ENCODE assay signal across 29 cellular contexts in genomic region chr17:5331506-5331905, GRCh38. TPM values are rescaled to one million over a fixed set of nuclear protein-coding genes. Genes with fewer than 3 reads are reported as not detected.
DNase-seq lines count a peak whose midpoint lies in the region; ATAC-seq and TF ChIP-seq lines count a peak whose summit lies in the region.
"Had no signal": no experiment of that assay in that cellular context is flagged by ENCODE, and none has a peak within 500 bp of the region (broad histone marks: within the 10 kb centered on the region; RNA-seq: fewer than 3 reads in every experiment).

No MANE protein-coding gene starts in this region.

- H3K27ac ChIP-seq in upper lobe of left lung = no peak overlapping the region
- H3K27ac ChIP-seq: coronary artery, gastroesophageal sphincter, hepatocyte, psoas muscle, thoracic aorta, uterus had no signal

- no peak for TF ChIP-seq EP300 in upper lobe of left lung (IDR thresholded peaks at IDR 0.05)

- 93 to 96% methylated on average over 4 of the region's 4 CpGs for WGBS in upper lobe of left lung, 2 donors

- H3K4me1 ChIP-seq in upper lobe of left lung = peaks cover 0 to 2% (median 0%) of the 10 kb centered on the region in 4 donors
- H3K4me1 ChIP-seq: BE2C, gastroesophageal sphincter, psoas muscle, uterus had no signal

- H3K9me3 ChIP-seq in T-helper 17 cell (ENCODE audit: control insufficient read depth, low read length, poor library complexity, severe bottlenecking) (no peaks in the 10 kb centered on the region), upper lobe of left lung (no peaks in the 10 kb centered on the region)
- H3K9me3 ChIP-seq: BE2C, gastroesophageal sphincter, psoas muscle, thoracic aorta, uterus had no signal

- TF ChIP-seq CTCF in upper lobe of left lung (IDR thresholded peaks at IDR 0.05) = no peak

- H3K36me3 Mint-ChIP-seq in activated naive CD4-positive, alpha-beta T cell treated with anti-CD3 and anti-CD28 coated beads, Interleukin-2, amount 50 U/mL, for 24 hours = peaks cover 11% of the 10 kb centered on the region
- H3K36me3 Mint-ChIP-seq in activated naive CD4-positive, alpha-beta T cell treated with anti-CD3 and anti-CD28 coated beads for 36 hours (ENCODE audit: low read depth) = peaks cover 16% of the 10 kb centered on the region
- peaks cover 5% of the 10 kb centered on the region for H3K36me3 Mint-ChIP-seq in T-helper 17 cell (ENCODE audit: low read depth)
- peaks cover 43% of the 10 kb centered on the region for H3K36me3 Mint-ChIP-seq in stimulated activated memory B cell treated with anti-CD40 and anti-IgM and Interleukin-4, amounts not matched to agents 10 μg/mL and 1 μg/mL and 100 μg/mL, for 72 hours

- peak overlapping the region; percentile 4 for H3K27ac Mint-ChIP-seq in activated naive CD4-positive, alpha-beta T cell treated with anti-CD3 and anti-CD28 coated beads, Interleukin-2, amount 50 U/mL, for 24 hours
- no peak overlapping the region for H3K27ac Mint-ChIP-seq in activated naive CD4-positive, alpha-beta T cell treated with anti-CD3 and anti-CD28 coated beads for 36 hours
- peak overlapping the region; percentile 49 for H3K27ac Mint-ChIP-seq in T-helper 17 cell
- peak overlapping the region; percentile 36 for H3K27ac Mint-ChIP-seq in stimulated activated memory B cell treated with anti-CD40 and anti-IgM and Interleukin-4, amounts not matched to agents 10 μg/mL and 1 μg/mL and 100 μg/mL, for 72 hours

- no peak for DNase-seq in activated naive CD4-positive, alpha-beta T cell treated with anti-CD3 and anti-CD28 coated beads for 36 hours
- DNase-seq in T-helper 17 cell = no peak
- DNase-seq in fibroblast of peridontal ligament (ENCODE audit: extremely low read depth) = peak; percentile 35
- no peak for DNase-seq in upper lobe of left lung
- no peak for DNase-seq in DMS 273 (lab: John Stamatoyannopoulos, UW; ENCODE audit: unreplicated experiment)
- no peak for DNase-seq in mucosa of gallbladder (ENCODE audit: low spot score)
- DNase-seq: 8988T; activated CD8-positive, alpha-beta memory T cell treated with anti-CD3 and anti-CD28 coated beads for 24 hours; activated gamma-delta T cell; activated T-cell treated with anti-CD3 and anti-CD28 coated beads, Interleukin-2, amount 50 U/mL, for 1 hour; BE2C; CD8-positive, alpha-beta memory T cell; effector memory CD8-positive, alpha-beta T cell; erythroblast; GDM1; left cardiac atrium; MV-4-11; NCI-H1436 treated with DMSO at 0.1 percent for 48 hours; NCI-H774; psoas muscle; RPMI8226; uterus had no signal

- no peak for TF ChIP-seq POLR2A in upper lobe of left lung (IDR thresholded peaks at IDR 0.05)

- H3K36me3 ChIP-seq in upper lobe of left lung = peaks cover 3 to 38% (median 16%) of the 10 kb centered on the region in 4 donors
- H3K36me3 ChIP-seq: BE2C, uterus had no signal

- H3K4me1 Mint-ChIP-seq in activated naive CD4-positive, alpha-beta T cell treated with anti-CD3 and anti-CD28 coated beads, Interleukin-2, amount 50 U/mL, for 24 hours = peaks cover 46% of the 10 kb centered on the region
- peaks cover 31% of the 10 kb centered on the region for H3K4me1 Mint-ChIP-seq in activated naive CD4-positive, alpha-beta T cell treated with anti-CD3 and anti-CD28 coated beads for 36 hours (ENCODE audit: low read depth)
- H3K4me1 Mint-ChIP-seq in T-helper 17 cell = peaks cover 30% of the 10 kb centered on the region
- peaks cover 41% of the 10 kb centered on the region for H3K4me1 Mint-ChIP-seq in stimulated activated memory B cell treated with anti-CD40 and anti-IgM and Interleukin-4, amounts not matched to agents 10 μg/mL and 1 μg/mL and 100 μg/mL, for 72 hours

- no peak overlapping the region for H3K4me3 Mint-ChIP-seq in activated naive CD4-positive, alpha-beta T cell treated with anti-CD3 and anti-CD28 coated beads, Interleukin-2, amount 50 U/mL, for 24 hours
- no peak overlapping the region for H3K4me3 Mint-ChIP-seq in activated naive CD4-positive, alpha-beta T cell treated with anti-CD3 and anti-CD28 coated beads for 36 hours
- no peak overlapping the region for H3K4me3 Mint-ChIP-seq in T-helper 17 cell
- H3K4me3 Mint-ChIP-seq in stimulated activated memory B cell treated with anti-CD40 and anti-IgM and Interleukin-4, amounts not matched to agents 10 μg/mL and 1 μg/mL and 100 μg/mL, for 72 hours = no peak overlapping the region
- H3K4me3 Mint-ChIP-seq: CD8-positive, alpha-beta memory T cell; effector memory CD8-positive, alpha-beta T cell; stimulated activated naive CD8-positive, alpha-beta T cell treated with anti-CD3 and anti-CD28 coated beads, Interleukin-15, Interleukin-2, amounts not matched to agents 100 ng/mL and 50 ng/mL, for 24 hours had no signal

- H3K27me3 ChIP-seq in upper lobe of left lung = no peaks in the 10 kb centered on the region
- H3K27me3 ChIP-seq: BE2C, gastroesophageal sphincter, hepatocyte, uterus had no signal

- H3K27me3 Mint-ChIP-seq in activated naive CD4-positive, alpha-beta T cell treated with anti-CD3 and anti-CD28 coated beads, Interleukin-2, amount 50 U/mL, for 24 hours = no peaks in the 10 kb centered on the region
- no peaks in the 10 kb centered on the region for H3K27me3 Mint-ChIP-seq in activated naive CD4-positive, alpha-beta T cell treated with anti-CD3 and anti-CD28 coated beads for 36 hours (ENCODE audit: low read depth)
- no peaks in the 10 kb centered on the region for H3K27me3 Mint-ChIP-seq in T-helper 17 cell
- H3K27me3 Mint-ChIP-seq in stimulated activated memory B cell treated with anti-CD40 and anti-IgM and Interleukin-4, amounts not matched to agents 10 μg/mL and 1 μg/mL and 100 μg/mL, for 72 hours = no peaks in the 10 kb centered on the region
- H3K27me3 Mint-ChIP-seq: CD8-positive, alpha-beta memory T cell; effector memory CD8-positive, alpha-beta T cell; stimulated activated naive CD8-positive, alpha-beta T cell treated with anti-CD3 and anti-CD28 coated beads, Interleukin-15, Interleukin-2, amounts not matched to agents 100 ng/mL and 50 ng/mL, for 24 hours had no signal

- H3K4me3 ChIP-seq in upper lobe of left lung = no peak overlapping the region
- H3K4me3 ChIP-seq: coronary artery, gastroesophageal sphincter, hepatocyte, psoas muscle, thoracic aorta, uterus had no signal

- no peaks in the 10 kb centered on the region for H3K9me3 Mint-ChIP-seq in activated naive CD4-positive, alpha-beta T cell treated with anti-CD3 and anti-CD28 coated beads, Interleukin-2, amount 50 U/mL, for 24 hours
- no peaks in the 10 kb centered on the region for H3K9me3 Mint-ChIP-seq in activated naive CD4-positive, alpha-beta T cell treated with anti-CD3 and anti-CD28 coated beads for 36 hours
- H3K9me3 Mint-ChIP-seq in stimulated activated memory B cell treated with anti-CD40 and anti-IgM and Interleukin-4, amounts not matched to agents 10 μg/mL and 1 μg/mL and 100 μg/mL, for 72 hours = no peaks in the 10 kb centered on the region
- H3K9me3 Mint-ChIP-seq: effector memory CD8-positive, alpha-beta T cell; stimulated activated naive CD8-positive, alpha-beta T cell treated with anti-CD3 and anti-CD28 coated beads, Interleukin-15, Interleukin-2, amounts not matched to agents 100 ng/mL and 50 ng/mL, for 24 hours had no signal

- CTCF ChIA-PET in activated naive CD4-positive, alpha-beta T cell treated with anti-CD3 and anti-CD28 coated beads for 36 hours (lab: Charles Lee) = interaction anchor here (1.3 kb wide), 1 partner anchor 12 kb away, joined by 3 read pairs; no protein-coding TSS in a partner anchor

- ATAC-seq in T-helper 17 cell (no peak), upper lobe of left lung (ENCODE audit: low FRiP score in 2 of 2) (no peak)
- ATAC-seq in stimulated activated memory B cell treated with anti-CD40 and anti-IgM and Interleukin-4, amounts not matched to agents 10 μg/mL and 1 μg/mL and 100 μg/mL, for 72 hours = no peak
- ATAC-seq: effector memory CD8-positive, alpha-beta T cell; gastroesophageal sphincter; left cardiac atrium; psoas muscle had no signal

- intact Hi-C loops in activated naive CD4-positive, alpha-beta T cell treated with anti-CD3 and anti-CD28 coated beads for 36 hours (cut with micrococcal nuclease) = no loop called here

RNA-seq across cellular contexts. Expression of gene RABEP1, which starts 49.4 kb away (rescaled TPM):
- total RNA-seq in activated naive CD4-positive, alpha-beta T cell treated with anti-CD3 and anti-CD28 coated beads for 36 hours = 10 to 100 TPM; 57.9 to 59.3 TPM
- total RNA-seq in T-helper 17 cell = 10 to 100 TPM; 33.2 to 33.6 TPM
- 10 to 100 TPM; 36.1 to 81.7 (median 39.6) TPM for total RNA-seq in upper lobe of left lung
- 35.9 TPM for total RNA-seq in mucosa of gallbladder
